In the genomic region with DNA sequence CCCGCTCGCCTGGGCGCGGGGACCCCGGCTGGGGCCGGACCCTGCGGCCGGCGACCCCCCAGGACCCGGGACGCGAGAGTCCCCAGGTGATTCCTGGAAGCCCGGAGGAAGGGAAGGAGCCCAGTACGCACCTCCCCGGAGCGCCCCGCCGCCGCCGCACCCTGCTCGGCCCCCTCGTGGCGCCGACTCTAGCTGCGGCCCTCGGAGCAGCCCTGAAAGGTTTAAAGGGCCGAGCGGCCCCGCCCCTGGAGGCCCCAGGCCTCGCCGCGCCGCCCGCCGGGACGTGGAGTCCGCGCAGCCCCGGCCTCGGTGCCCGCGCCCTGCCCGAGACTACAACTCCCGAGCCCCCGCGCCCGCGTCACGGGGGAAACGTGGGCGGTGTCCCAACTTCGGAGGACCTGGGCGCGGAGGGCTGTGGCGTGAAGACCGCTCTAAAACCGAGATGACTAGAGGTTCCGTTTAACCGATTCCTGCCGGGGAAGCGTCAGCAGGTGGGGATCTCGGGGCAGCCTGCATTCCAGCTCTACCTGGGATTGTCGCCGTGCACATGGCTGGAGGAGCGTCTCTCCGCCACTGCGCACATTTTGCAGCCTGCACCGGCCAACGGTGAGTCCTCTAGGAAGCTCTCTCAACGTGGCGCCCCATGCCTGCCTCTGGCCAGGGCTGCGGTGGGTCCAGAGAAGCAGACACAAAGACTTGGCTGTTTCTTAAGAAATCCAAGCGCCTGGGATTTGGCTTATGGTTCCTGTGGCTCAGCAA, we compare ENCODE assay signal across 8 cellular contexts. TPM values are rescaled to one million over a fixed set of nuclear protein-coding genes. Genes with fewer than 3 reads are reported as not detected.
A peak's percentile ranks its signal among the peaks of the same experiment; 100 is the strongest.
DNase-seq lines count a peak whose midpoint lies in the region; ATAC-seq and TF ChIP-seq lines count a peak whose summit lies in the region.

A gene with protein sequence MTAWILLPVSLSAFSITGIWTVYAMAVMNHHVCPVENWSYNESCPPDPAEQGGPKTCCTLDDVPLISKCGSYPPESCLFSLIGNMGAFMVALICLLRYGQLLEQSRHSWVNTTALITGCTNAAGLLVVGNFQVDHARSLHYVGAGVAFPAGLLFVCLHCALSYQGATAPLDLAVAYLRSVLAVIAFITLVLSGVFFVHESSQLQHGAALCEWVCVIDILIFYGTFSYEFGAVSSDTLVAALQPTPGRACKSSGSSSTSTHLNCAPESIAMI (minus strand): TSS at position 223 of the 759 bp plus-strand sequence. CDS start 750 bp downstream, outside the sequence.

- POLR2A ChIA-PET in activated CD4-positive, alpha-beta memory T cell treated with anti-CD3 and anti-CD28 coated beads for 36 hours (lab: Charles Lee): interaction anchor here (1.2 to 1.8 kb wide), 3 partner anchors 9 to 247 kb away, joined by 3 to 6 read pairs (median 4); a partner anchor contains a TSS

- peaks cover 25 to 58% (median 45%) of the 10 kb centered on the region in 11 experiments for H3K36me3 ChIP-seq in BLaER1 treated with 17β-estradiol and CSF1 and Interleukin-3, amounts not matched to agents 10 nM and 100 nM
- peaks cover 10 to 34% of the 10 kb centered on the region in 2 donors for H3K36me3 ChIP-seq in duodenal mucosa (ENCODE audit: control insufficient read depth in 1 of 2, insufficient read depth in 2 of 2, low read length in 2 of 2)

- H3K9me3 ChIP-seq in BLaER1 treated with 17β-estradiol and CSF1 and Interleukin-3, amounts not matched to agents 10 nM and 100 nM (replicated peaks in 1 of 11): no peaks in the 10 kb centered on the region
- H3K9me3 ChIP-seq in duodenal mucosa (ENCODE audit: control insufficient read depth in 1 of 2, low read length in 2 of 2): no peaks in the 10 kb centered on the region

- H3K36me3 Mint-ChIP-seq in activated CD4-positive, alpha-beta memory T cell treated with anti-CD3 and anti-CD28 coated beads for 36 hours: peaks cover under 1% of the 10 kb centered on the region

- H3K27me3 Mint-ChIP-seq in activated CD4-positive, alpha-beta memory T cell treated with anti-CD3 and anti-CD28 coated beads for 36 hours: no peaks in the 10 kb centered on the region

- peak within 1 kb of the TSS; percentile 71 to 85 (median 77) for H3K4me3 ChIP-seq in BLaER1 treated with 17β-estradiol and CSF1 and Interleukin-3, amounts not matched to agents 10 nM and 100 nM
- H3K4me3 ChIP-seq in duodenal mucosa (ENCODE audit: low read depth in 1 of 2, low read length in 2 of 2) (peak within 1 kb of the TSS; percentile 88 to 92), lower leg skin (ENCODE audit: low read depth, poor library complexity, severe bottlenecking) (peak within 1 kb of the TSS; percentile 74)

- no peaks in the 10 kb centered on the region for H3K27me3 ChIP-seq in BLaER1 treated with 17β-estradiol and CSF1 and Interleukin-3, amounts not matched to agents 10 nM and 100 nM
- no peaks in the 10 kb centered on the region for H3K27me3 ChIP-seq in duodenal mucosa (ENCODE audit: control insufficient read depth in 1 of 2, insufficient read depth in 2 of 2, low read length in 2 of 2)

- H4K20me1 ChIP-seq in BLaER1 treated with 17β-estradiol and CSF1 and Interleukin-3, amounts not matched to agents 10 nM and 100 nM: peaks cover 0 to 54% (median 32%) of the 10 kb centered on the region in 11 experiments; a peak in 13 of 22 replicates

- CTCF ChIA-PET in activated CD4-positive, alpha-beta memory T cell treated with anti-CD3 and anti-CD28 coated beads for 36 hours (lab: Charles Lee): interaction anchor here (0.7 to 1.6 kb wide), 3 partner anchors 9 to 51 kb away, joined by 3 to 6 read pairs (median 5); a partner anchor contains a TSS

- H3K9ac ChIP-seq in BLaER1 treated with 17β-estradiol and CSF1 and Interleukin-3, amounts not matched to agents 10 nM and 100 nM: peak within 1 kb of the TSS; percentile 74 to 91 (median 82)
- peak within 1 kb of the TSS; percentile 66 to 78 for H3K9ac ChIP-seq in duodenal mucosa (ENCODE audit: low read depth in 1 of 2, low read length in 2 of 2)

- peak; percentile 92 for DNase-seq in GM19238 (ENCODE audit: insufficient read length, low spot score)
- DNase-seq in NCI-H748 treated with DMSO at 0.1 percent for 48 hours (lab: John Stamatoyannopoulos, UW): peak; percentile 49
- peak; percentile 92 for DNase-seq in activated CD4-positive, alpha-beta memory T cell treated with anti-CD3 and anti-CD28 coated beads for 36 hours
- DNase-seq in lower leg skin (ENCODE audit: low spot score in 2 of 2): peak; percentile 92 to 99
- DNase-seq in stimulated activated CD4-positive, alpha-beta T cell treated with anti-CD3 and anti-CD28 coated beads, Interleukin-4, amount 100 ng/mL, for 48 hours (ENCODE audit: low read depth in 2 of 2): peak; percentile 80 to 84

- peak; percentile 96 for ATAC-seq in HG03432 (IDR thresholded peaks at IDR 0.05; ENCODE audit: unreplicated experiment)

- peak in 1 of 2 donors; percentile 15 for TF ChIP-seq POLR2A in lower leg skin (IDR thresholded peaks at IDR 0.05)

- intact Hi-C loops in activated CD4-positive, alpha-beta memory T cell treated with anti-CD3 and anti-CD28 coated beads for 36 hours (cut with micrococcal nuclease): loop anchor here (1.0 to 2.0 kb wide), 2 partner anchors 10 to 14 kb away; a partner anchor contains a TSS
- intact Hi-C loops in lower leg skin (cut with DNase I; ENCODE audit: low total_unique reads): no loop called here

- peak within 1 kb of the TSS; percentile 52 to 75 (median 66) for H3K27ac ChIP-seq in BLaER1 treated with 17β-estradiol and CSF1 and Interleukin-3, amounts not matched to agents 10 nM and 100 nM
- H3K27ac ChIP-seq in duodenal mucosa (ENCODE audit: low read depth, low read length): peak within 1 kb of the TSS; percentile 63

- no peaks in the 10 kb centered on the region for H3K9me3 Mint-ChIP-seq in activated CD4-positive, alpha-beta memory T cell treated with anti-CD3 and anti-CD28 coated beads for 36 hours

- H3K4me3 Mint-ChIP-seq in activated CD4-positive, alpha-beta memory T cell treated with anti-CD3 and anti-CD28 coated beads for 36 hours: peak within 1 kb of the TSS; percentile 80

- H3K4me1 Mint-ChIP-seq in activated CD4-positive, alpha-beta memory T cell treated with anti-CD3 and anti-CD28 coated beads for 36 hours (ENCODE audit: low read depth): peaks cover 27% of the 10 kb centered on the region

- peak within 1 kb of the TSS; percentile 88 to 99 (median 95) for H3K4me2 ChIP-seq in BLaER1 treated with 17β-estradiol and CSF1 and Interleukin-3, amounts not matched to agents 10 nM and 100 nM

- H3K4me1 ChIP-seq in BLaER1 treated with 17β-estradiol and CSF1 and Interleukin-3, amounts not matched to agents 10 nM and 100 nM: peaks cover 22 to 65% (median 39%) of the 10 kb centered on the region in 10 experiments
- H3K4me1 ChIP-seq in duodenal mucosa (ENCODE audit: control insufficient read depth in 1 of 2, insufficient read depth in 2 of 2, low read length in 2 of 2): peaks cover 24 to 25% of the 10 kb centered on the region in 2 donors

- no peak for TF ChIP-seq CTCF in lower leg skin (IDR thresholded peaks at IDR 0.05)

- 0 to 2% methylated on average over 30 to 43 of the region's 73 CpGs for WGBS in lower leg skin, 2 donors

- H3K27ac Mint-ChIP-seq in activated CD4-positive, alpha-beta memory T cell treated with anti-CD3 and anti-CD28 coated beads for 36 hours: peak within 1 kb of the TSS; percentile 67

RNA-seq across cellular contexts. Expression of the gene that starts here (rescaled TPM):
- total RNA-seq in activated CD4-positive, alpha-beta memory T cell treated with anti-CD3 and anti-CD28 coated beads for 36 hours: 1 to 10 TPM; 1.2 to 1.6 TPM
- 10 to 100 TPM in 2 of 4 donors, 1 to 10 TPM in 2; 5.8 to 13.7 (median 9.5) TPM for total RNA-seq in lower leg skin

Comparison
In these comparisons a context has a peak if more than half of its experiments do, and no peak if none do; other contexts are left out.
1. Peak in every context shown above with its lines: DNase-seq, ATAC-seq, H3K4me3 ChIP-seq and H3K27ac ChIP-seq.